In the genomic region with DNA sequence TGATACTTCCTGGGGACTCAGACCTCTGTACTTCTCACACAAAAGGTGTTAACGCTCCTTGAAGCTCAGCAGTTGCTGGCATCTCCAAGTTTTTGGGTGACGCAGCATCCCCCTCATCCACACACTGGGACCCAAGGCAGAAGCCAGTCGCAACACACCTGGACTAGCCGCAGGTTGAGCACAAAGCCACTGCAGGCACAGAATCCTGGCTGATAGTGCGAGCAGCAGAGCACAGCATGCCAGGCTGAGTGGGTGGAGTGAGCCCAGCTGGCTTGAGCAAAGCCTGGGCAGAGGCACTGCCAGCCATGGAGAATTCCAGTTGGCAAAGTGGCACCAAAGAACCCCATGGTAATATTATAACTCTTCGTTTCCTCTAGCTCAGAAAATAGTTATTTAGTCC, we compare ENCODE assay signal across 23 cellular contexts.
"Had no signal": no experiment of that assay in that cellular context is flagged by ENCODE, and none has a peak within 500 bp of the region (broad histone marks: within the 10 kb centered on the region; RNA-seq: fewer than 3 reads in every experiment).

No MANE protein-coding gene starts in this region.

- DNase-seq: IMR-90; Karpas-422; KG1; MM.1S; NCI-H1092 treated with DMSO at 0.1 percent for 48 hours; NCI-H1436; NCI-H187; NCI-H2029; NCI-H2081 treated with DMSO at 0.1 percent for 48 hours; NCI-H2171; NCI-H226; NCI-H446; NCI-H510A; NCI-H524 treated with DMSO at 0.1 percent for 48 hours; NCI-H69; NCI-H774; NK-92 treated with Interleukin-12 subunit alpha and Interleukin-12 subunit beta, amount 100 ng/mL, for 24 hours; PC-3; SHP77 had no signal

- ATAC-seq: HepG2, Panc1, PC-3, SK-N-SH treated with all-trans-retinoic acid at 6 μM for 48 hours had no signal

- H3K27ac ChIP-seq: RWPE1 had no signal

- FAIRE-seq: HepG2 had no signal
